ENCODE assay signal across 1 cellular context in the genomic region with DNA sequence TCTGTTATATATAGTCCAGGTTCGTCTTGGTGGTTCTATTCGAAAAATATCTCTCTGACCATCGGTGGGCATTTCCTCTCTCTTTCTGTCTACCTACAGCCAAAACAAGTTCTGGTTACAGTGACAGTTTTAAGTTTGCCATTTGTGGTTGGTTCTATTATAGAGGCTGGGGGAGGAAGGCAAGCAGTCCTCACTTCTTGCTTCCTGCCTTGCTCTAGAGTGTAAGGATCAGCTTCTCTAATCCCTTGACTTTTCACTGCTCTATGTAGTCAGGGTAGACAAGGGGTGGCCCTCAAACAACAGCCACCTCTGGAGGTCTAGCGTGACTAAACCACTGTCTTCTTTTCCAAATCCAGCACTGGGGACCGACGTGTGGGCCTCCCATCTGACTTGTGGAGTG.
TF ChIP-seq lines count a peak whose summit lies in the region.

No MANE protein-coding gene starts in this region.

TF ChIP-seq in K562, 482 proteins besides CTCF, POLR2A, EP300 and RAD21 (continued from another document):
- TF ChIP-seq ZNF277 (CRISPR knock-in tag; IDR thresholded peaks at IDR 0.05; ENCODE audit: borderline replicate concordance) = no peak
- no peak for TF ChIP-seq ZNF133 (CRISPR knock-in tag; IDR thresholded peaks at IDR 0.05)
- TF ChIP-seq HEY1 (CRISPR knock-in tag; IDR thresholded peaks at IDR 0.05; ENCODE audit: borderline replicate concordance) = no peak
- no peak for TF ChIP-seq ZNF551 (CRISPR knock-in tag; IDR thresholded peaks at IDR 0.05)
- no peak for TF ChIP-seq ZNF444 (CRISPR knock-in tag; IDR thresholded peaks at IDR 0.05)
- TF ChIP-seq ZNF407 (IDR thresholded peaks at IDR 0.05; ENCODE audit: low read depth) = no peak
- no peak for TF ChIP-seq LCOR (CRISPR knock-in tag; IDR thresholded peaks at IDR 0.05)
- TF ChIP-seq RCOR1 (IDR thresholded peaks at IDR 0.05; ENCODE audit: borderline replicate concordance in 1 of 2, low read depth in 2 of 2, low read length in 2 of 2) = peak in 1 of 2 experiments; percentile 62; a peak in 1 of 4 replicates
- TF ChIP-seq, protein P1, sequence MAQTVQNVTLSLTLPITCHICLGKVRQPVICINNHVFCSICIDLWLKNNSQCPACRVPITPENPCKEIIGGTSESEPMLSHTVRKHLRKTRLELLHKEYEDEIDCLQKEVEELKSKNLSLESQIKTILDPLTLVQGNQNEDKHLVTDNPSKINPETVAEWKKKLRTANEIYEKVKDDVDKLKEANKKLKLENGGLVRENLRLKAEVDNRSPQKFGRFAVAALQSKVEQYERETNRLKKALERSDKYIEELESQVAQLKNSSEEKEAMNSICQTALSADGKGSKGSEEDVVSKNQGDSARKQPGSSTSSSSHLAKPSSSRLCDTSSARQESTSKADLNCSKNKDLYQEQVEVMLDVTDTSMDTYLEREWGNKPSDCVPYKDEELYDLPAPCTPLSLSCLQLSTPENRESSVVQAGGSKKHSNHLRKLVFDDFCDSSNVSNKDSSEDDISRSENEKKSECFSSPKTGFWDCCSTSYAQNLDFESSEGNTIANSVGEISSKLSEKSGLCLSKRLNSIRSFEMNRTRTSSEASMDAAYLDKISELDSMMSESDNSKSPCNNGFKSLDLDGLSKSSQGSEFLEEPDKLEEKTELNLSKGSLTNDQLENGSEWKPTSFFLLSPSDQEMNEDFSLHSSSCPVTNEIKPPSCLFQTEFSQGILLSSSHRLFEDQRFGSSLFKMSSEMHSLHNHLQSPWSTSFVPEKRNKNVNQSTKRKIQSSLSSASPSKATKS (CRISPR knock-in tag; IDR thresholded peaks at IDR 0.05) = no peak
- no peak for TF ChIP-seq ZZZ3 (IDR thresholded peaks at IDR 0.05)
- no peak for TF ChIP-seq MCM3 (IDR thresholded peaks at IDR 0.05)
- no peak for TF ChIP-seq ZNF79 (CRISPR knock-in tag; IDR thresholded peaks at IDR 0.05; ENCODE audit: low read depth)
- TF ChIP-seq, protein P2, sequence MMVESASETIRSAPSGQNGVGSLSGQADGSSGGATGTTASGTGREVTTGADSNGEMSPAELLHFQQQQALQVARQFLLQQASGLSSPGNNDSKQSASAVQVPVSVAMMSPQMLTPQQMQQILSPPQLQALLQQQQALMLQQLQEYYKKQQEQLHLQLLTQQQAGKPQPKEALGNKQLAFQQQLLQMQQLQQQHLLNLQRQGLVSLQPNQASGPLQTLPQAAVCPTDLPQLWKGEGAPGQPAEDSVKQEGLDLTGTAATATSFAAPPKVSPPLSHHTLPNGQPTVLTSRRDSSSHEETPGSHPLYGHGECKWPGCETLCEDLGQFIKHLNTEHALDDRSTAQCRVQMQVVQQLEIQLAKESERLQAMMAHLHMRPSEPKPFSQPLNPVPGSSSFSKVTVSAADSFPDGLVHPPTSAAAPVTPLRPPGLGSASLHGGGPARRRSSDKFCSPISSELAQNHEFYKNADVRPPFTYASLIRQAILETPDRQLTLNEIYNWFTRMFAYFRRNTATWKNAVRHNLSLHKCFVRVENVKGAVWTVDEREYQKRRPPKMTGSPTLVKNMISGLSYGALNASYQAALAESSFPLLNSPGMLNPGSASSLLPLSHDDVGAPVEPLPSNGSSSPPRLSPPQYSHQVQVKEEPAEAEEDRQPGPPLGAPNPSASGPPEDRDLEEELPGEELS (CRISPR knock-in tag; IDR thresholded peaks at IDR 0.05; ENCODE audit: borderline replicate concordance) = no peak
- TF ChIP-seq ELF4 (CRISPR knock-in tag; IDR thresholded peaks at IDR 0.05) = no peak
- no peak for TF ChIP-seq HCFC1 (IDR thresholded peaks at IDR 0.05; ENCODE audit: low read depth, low read length)
- 0 out of 4 replicates have a peak, but pooled peaks of 1 of the 2 experiments have one; percentile 23 for TF ChIP-seq MNT (conservative IDR thresholded peaks at IDR 0.05)
- TF ChIP-seq NEUROD1 (IDR thresholded peaks at IDR 0.05; ENCODE audit: borderline replicate concordance, low read depth, low read length, partially characterized antibody) = peak; percentile 14
